Comparison of ENCODE assay signal across 19 cellular contexts in genomic region chr22:22214819-22215329, GRCh38. TPM values are rescaled to one million over a fixed set of nuclear protein-coding genes. Genes with fewer than 3 reads are reported as not detected.
"Had no signal": no experiment of that assay in that cellular context is flagged by ENCODE, and none has a peak within 500 bp of the region (broad histone marks: within the 10 kb centered on the region; RNA-seq: fewer than 3 reads in every experiment).

No MANE protein-coding gene starts in this region.

- H3K36me3 Mint-ChIP-seq: activated CD8-positive, alpha-beta memory T cell treated with anti-CD3 and anti-CD28 coated beads, Interleukin-2, amount 10 ng/mL, durations not matched to agents 7 days and 5 days; naive thymus-derived CD4-positive, alpha-beta T cell had no signal

- H3K27ac ChIP-seq: adrenal gland, gastrocnemius medialis, heart left ventricle, tibial artery, vagina had no signal

- H3K9me3 ChIP-seq: adrenal gland, gastrocnemius medialis, heart left ventricle, tibial artery, vagina had no signal

- H3K27me3 Mint-ChIP-seq: activated CD8-positive, alpha-beta memory T cell treated with anti-CD3 and anti-CD28 coated beads, Interleukin-2, amount 10 ng/mL, durations not matched to agents 7 days and 5 days; naive thymus-derived CD4-positive, alpha-beta T cell had no signal

- DNase-seq: activated CD4-positive, alpha-beta T cell treated with anti-CD3 and anti-CD28 coated beads for 1 hour; activated CD4-positive, alpha-beta T cell treated with anti-CD3 and anti-CD28 coated beads, Interleukin-2, amount 50 U/mL, for 4 hours; activated CD8-positive, alpha-beta memory T cell treated with anti-CD3 and anti-CD28 coated beads, Interleukin-2, amount 10 ng/mL, durations not matched to agents 7 days and 5 days; activated naive CD4-positive, alpha-beta T cell treated with anti-CD3 and anti-CD28 coated beads, Interleukin-2, amount 50 U/mL, for 16 hours; activated T-cell treated with anti-CD3 and anti-CD28 coated beads, Interleukin-2, amount 50 U/mL, for 1 hour; adrenal gland; endodermal cell; gastrocnemius medialis; heart left ventricle; naive thymus-derived CD4-positive, alpha-beta T cell; stimulated activated CD4-positive, alpha-beta T cell treated with anti-CD3 and anti-CD28 coated beads, Interleukin-2, amount 100 ng/mL, for 24 hours; tibial artery had no signal

- H3K4me1 ChIP-seq: adrenal gland, gastrocnemius medialis, heart left ventricle, tibial artery, vagina had no signal

- H3K9me3 Mint-ChIP-seq: activated T-helper 2 cell treated with anti-CD3 and anti-CD28 coated beads, Interferon-gamma antibody, Interleukin-2, Interleukin-4, amounts not matched to agents 10 μg/mL and 5 μg/mL and 100 μg/mL, durations not matched to agents 14 hours and 24 hours and 36 hours; endodermal cell; naive thymus-derived CD4-positive, alpha-beta T cell had no signal

- H3K27ac Mint-ChIP-seq: activated CD8-positive, alpha-beta memory T cell treated with anti-CD3 and anti-CD28 coated beads, Interleukin-2, amount 10 ng/mL, durations not matched to agents 7 days and 5 days; activated T-helper 2 cell treated with anti-CD3 and anti-CD28 coated beads, Interferon-gamma antibody, Interleukin-2, Interleukin-4, amounts not matched to agents 10 μg/mL and 5 μg/mL and 100 μg/mL, durations not matched to agents 14 hours and 24 hours and 36 hours; endodermal cell; naive thymus-derived CD4-positive, alpha-beta T cell had no signal

- ATAC-seq: activated CD8-positive, alpha-beta memory T cell treated with anti-CD3 and anti-CD28 coated beads, Interleukin-2, amount 10 ng/mL, durations not matched to agents 7 days and 5 days; gastrocnemius medialis; heart left ventricle; naive thymus-derived CD4-positive, alpha-beta T cell had no signal

- H3K36me3 ChIP-seq: adrenal gland, gastrocnemius medialis, heart left ventricle, tibial artery, vagina had no signal

- H3K4me3 ChIP-seq: adrenal gland, gastrocnemius medialis, heart left ventricle, tibial artery, vagina had no signal

- H3K4me3 Mint-ChIP-seq: activated CD8-positive, alpha-beta memory T cell treated with anti-CD3 and anti-CD28 coated beads, Interleukin-2, amount 10 ng/mL, durations not matched to agents 7 days and 5 days; endodermal cell; naive thymus-derived CD4-positive, alpha-beta T cell had no signal

- H3K4me1 Mint-ChIP-seq: endodermal cell had no signal

- H3K27me3 ChIP-seq: adrenal gland, vagina had no signal

RNA-seq across cellular contexts. Expression of gene VPREB1, which starts 29.7 kb away (rescaled TPM):
- total RNA-seq: activated CD8-positive, alpha-beta memory T cell treated with anti-CD3 and anti-CD28 coated beads, Interleukin-2, amount 10 ng/mL, durations not matched to agents 7 days and 5 days; activated T-helper 2 cell treated with anti-CD3 and anti-CD28 coated beads, Interferon-gamma antibody, Interleukin-2, Interleukin-4, amounts not matched to agents 10 μg/mL and 5 μg/mL and 100 μg/mL, durations not matched to agents 14 hours and 24 hours and 36 hours; adrenal gland; dermis microvascular lymphatic vessel endothelial cell; endodermal cell; epithelial cell of proximal tubule; gastrocnemius medialis; heart left ventricle; lung microvascular endothelial cell; mononuclear cell; naive thymus-derived CD4-positive, alpha-beta T cell; renal cortical epithelial cell; vagina had no signal
- polyA plus RNA-seq: adrenal gland; heart left ventricle; naive thymus-derived CD4-positive, alpha-beta T cell had no signal
